In genomic region chr6:155400022-155400965, GRCh38 we compare ENCODE assay signal across 25 cellular contexts. TPM values are rescaled to one million over a fixed set of nuclear protein-coding genes. Genes with fewer than 3 reads are reported as not detected.
A peak's percentile ranks its signal among the peaks of the same experiment; 100 is the strongest.
DNase-seq lines count a peak whose midpoint lies in the region; ATAC-seq and TF ChIP-seq lines count a peak whose summit lies in the region.
"Had no signal": no experiment of that assay in that cellular context is flagged by ENCODE, and none has a peak within 500 bp of the region (broad histone marks: within the 10 kb centered on the region; RNA-seq: fewer than 3 reads in every experiment).

No MANE protein-coding gene starts in this region.

- no peak overlapping the region for H3K9ac ChIP-seq in adipocyte (ENCODE audit: low read length)

- CTCF ChIA-PET in HEK293 (lab: Yijun Ruan, JAX), result interaction anchor here (0.5 to 0.6 kb wide), 3 partner anchors 8 to 1232 kb away, joined by 3 read pairs; no protein-coding TSS in a partner anchor

- H3K4me3 Mint-ChIP-seq in activated T-cell treated with anti-CD3 and anti-CD28 coated beads, Interleukin-2, amount 50 U/mL, for 72 hours, result no peak overlapping the region
- H3K4me3 Mint-ChIP-seq: CD8-positive, alpha-beta T cell; naive B cell had no signal

- H3K9me3 Mint-ChIP-seq in activated T-cell treated with anti-CD3 and anti-CD28 coated beads, Interleukin-2, amount 50 U/mL, for 72 hours, result no peaks in the 10 kb centered on the region
- H3K9me3 Mint-ChIP-seq: CD8-positive, alpha-beta T cell; naive B cell had no signal

- H3K36me3 Mint-ChIP-seq in activated T-cell treated with anti-CD3 and anti-CD28 coated beads, Interleukin-2, amount 50 U/mL, for 72 hours (ENCODE audit: insufficient read depth in 2 of 2), result no peaks in the 10 kb centered on the region
- H3K36me3 Mint-ChIP-seq: CD8-positive, alpha-beta T cell; naive B cell had no signal

- H3K27ac Mint-ChIP-seq in activated T-cell treated with anti-CD3 and anti-CD28 coated beads, Interleukin-2, amount 50 U/mL, for 72 hours, result no peak overlapping the region
- H3K27ac Mint-ChIP-seq: CD8-positive, alpha-beta T cell had no signal

- peak overlapping the region; percentile 39 for H3K4me2 ChIP-seq in osteoblast (ENCODE audit: insufficient read depth, low read length)

- H3K4me3 ChIP-seq in HEK293 (ENCODE audit: low read depth, low read length), result no peak overlapping the region
- no peak overlapping the region for H3K4me3 ChIP-seq in adipocyte (ENCODE audit: low read length)
- no peak overlapping the region for H3K4me3 ChIP-seq in osteoblast (ENCODE audit: insufficient read depth, low read length)
- H3K4me3 ChIP-seq in left ventricle myocardium inferior, result no peak overlapping the region
- H3K4me3 ChIP-seq: ovary, sigmoid colon, upper lobe of left lung had no signal

- H3K9me3 ChIP-seq in HEK293 (ENCODE audit: control insufficient read depth, insufficient read depth, low read depth, low read length) (no peaks in the 10 kb centered on the region), adipocyte (ENCODE audit: control insufficient read depth, low read length) (no peaks in the 10 kb centered on the region), osteoblast (ENCODE audit: low read depth, low read length) (no peaks in the 10 kb centered on the region), left ventricle myocardium inferior (replicated peaks) (no peaks in the 10 kb centered on the region)
- H3K9me3 ChIP-seq: ovary, sigmoid colon, upper lobe of left lung had no signal

- intact Hi-C loops in left ventricle myocardium inferior (cut with micrococcal nuclease), result no loop called here

- DNase-seq in Ammon's horn (ENCODE audit: low spot score) (peak; percentile 50), adipocyte (ENCODE audit: low read depth) (peak; percentile 9), osteoblast (ENCODE audit: insufficient read length, low spot score, missing footprints) (no peak), left ventricle myocardium inferior (no peak), DMS114 treated with DMSO at 0.1 percent for 48 hours (lab: John Stamatoyannopoulos, UW; ENCODE audit: unreplicated experiment) (no peak)
- DNase-seq in activated T-cell treated with anti-CD3 and anti-CD28 coated beads, Interleukin-2, amount 50 U/mL, for 72 hours, result no peak
- DNase-seq: activated T-cell treated with anti-CD3 and anti-CD28 coated beads, Interleukin-2, amount 50 U/mL, for 1 hour; CD8-positive, alpha-beta T cell; cortex of kidney; DMS79; kidney glomerular epithelial cell; naive B cell; NCI-H1930; NCI-H2227 treated with DMSO at 0.1 percent for 48 hours; NCI-H774; OCI-M1; ovary; sigmoid colon; upper lobe of left lung had no signal

- no peaks in the 10 kb centered on the region for H3K79me2 ChIP-seq in osteoblast (ENCODE audit: insufficient read depth, low read length)

- peak overlapping the region; percentile 44 for H2AFZ ChIP-seq in osteoblast (ENCODE audit: low read length)

- H3K27me3 ChIP-seq in adipocyte (replicated peaks; ENCODE audit: control insufficient read depth, insufficient read depth, low read length) (no peaks in the 10 kb centered on the region), osteoblast (ENCODE audit: insufficient read depth, low read length) (no peaks in the 10 kb centered on the region), left ventricle myocardium inferior (ENCODE audit: low read depth) (no peaks in the 10 kb centered on the region)
- H3K27me3 ChIP-seq: ovary, sigmoid colon, upper lobe of left lung had no signal

- H4K20me1 ChIP-seq in osteoblast (ENCODE audit: insufficient read depth, low read length), result no peaks in the 10 kb centered on the region

- H3K36me3 ChIP-seq in HEK293 (ENCODE audit: control insufficient read depth in 2 of 2, insufficient read depth in 1 of 2, low read length in 2 of 2) (no peaks in the 10 kb centered on the region), adipocyte (ENCODE audit: control insufficient read depth, insufficient read depth, low read length, severe bottlenecking) (no peaks in the 10 kb centered on the region), osteoblast (ENCODE audit: insufficient read depth, low read length) (no peaks in the 10 kb centered on the region), left ventricle myocardium inferior (no peaks in the 10 kb centered on the region)
- H3K36me3 ChIP-seq: ovary, sigmoid colon, upper lobe of left lung had no signal

- H3K4me1 ChIP-seq in HEK293 (ENCODE audit: control insufficient read depth, insufficient read depth, low read length) (peaks cover 3% of the 10 kb centered on the region), adipocyte (ENCODE audit: control insufficient read depth, insufficient read depth, low read length) (no peaks in the 10 kb centered on the region), osteoblast (ENCODE audit: insufficient read depth, low read length) (peaks cover 13% of the 10 kb centered on the region), left ventricle myocardium inferior (no peaks in the 10 kb centered on the region)
- H3K4me1 ChIP-seq: sigmoid colon, upper lobe of left lung had no signal

- no peak for TF ChIP-seq CTCF in HEK293 (tag by site-specific recombination; IDR thresholded peaks at IDR 0.05)
- TF ChIP-seq CTCF in osteoblast (IDR thresholded peaks at IDR 0.05; ENCODE audit: extremely low read depth, low read depth, low read length), result no peak
- no peak for TF ChIP-seq CTCF in left ventricle myocardium inferior (IDR thresholded peaks at IDR 0.05; ENCODE audit: borderline replicate concordance)

- no peaks in the 10 kb centered on the region for H3K27me3 Mint-ChIP-seq in activated T-cell treated with anti-CD3 and anti-CD28 coated beads, Interleukin-2, amount 50 U/mL, for 72 hours (ENCODE audit: low read depth)
- H3K27me3 Mint-ChIP-seq: naive B cell had no signal

- POLR2A ChIA-PET in HEK293 (lab: Yijun Ruan, JAX), result no interaction called here

- no peak for ATAC-seq in activated T-cell treated with anti-CD3 and anti-CD28 coated beads, Interleukin-2, amount 50 U/mL, for 72 hours (replicated peaks in 1 of 2)
- ATAC-seq in HG03097 (IDR thresholded peaks at IDR 0.05; ENCODE audit: low FRiP score, unreplicated experiment), result no peak
- ATAC-seq: CD8-positive, alpha-beta T cell had no signal

- no peaks in the 10 kb centered on the region for H3K4me1 Mint-ChIP-seq in activated T-cell treated with anti-CD3 and anti-CD28 coated beads, Interleukin-2, amount 50 U/mL, for 72 hours (ENCODE audit: low read depth)

- H3K27ac ChIP-seq in HEK293 (ENCODE audit: extremely low read depth, low read depth, low read length), result no peak overlapping the region
- H3K27ac ChIP-seq in osteoblast (ENCODE audit: low read depth, low read length), result no peak overlapping the region
- no peak overlapping the region for H3K27ac ChIP-seq in left ventricle myocardium inferior (replicated peaks)
- H3K27ac ChIP-seq: ovary, sigmoid colon, upper lobe of left lung had no signal

TF ChIP-seq in HEK293, 187 proteins besides CTCF, POLR2A, EP300 and RAD21 (continues in another document):
- TF ChIP-seq ZNF350 (tag by site-specific recombination; IDR thresholded peaks at IDR 0.05) (no peak), ZBTB17 (tag by site-specific recombination; IDR thresholded peaks at IDR 0.05) (peak; percentile 54; the same call in 1 of the 2 replicates), ZNF48 (tag by site-specific recombination; IDR thresholded peaks at IDR 0.05) (no peak), ZBTB20 (tag by site-specific recombination; IDR thresholded peaks at IDR 0.05) (no peak), FEZF1 (tag by site-specific recombination; IDR thresholded peaks at IDR 0.05) (peak; percentile 83), SCRT1 (tag by site-specific recombination; IDR thresholded peaks at IDR 0.05; ENCODE audit: borderline replicate concordance) (0 out of 2 replicates have a peak, but pooled peaks have one; percentile 21), OSR2 (tag by site-specific recombination; IDR thresholded peaks at IDR 0.05) (peak; percentile 53), EGR2 (tag by site-specific recombination; IDR thresholded peaks at IDR 0.05; ENCODE audit: low read depth) (peak; percentile 25; the same call in 1 of the 2 replicates), PRDM6 (tag by site-specific recombination; IDR thresholded peaks at IDR 0.05) (0 out of 2 replicates have a peak, but pooled peaks have one; percentile 10), ZIC2 (tag by site-specific recombination; IDR thresholded peaks at IDR 0.05) (peak; percentile 49), TRIM28 (IDR thresholded peaks at IDR 0.05; ENCODE audit: borderline replicate concordance, low read length) (peak; percentile 76), ZNF223 (tag by site-specific recombination; IDR thresholded peaks at IDR 0.05) (no peak), ZNF707 (tag by site-specific recombination; IDR thresholded peaks at IDR 0.05) (no peak), ZFHX2 (tag by site-specific recombination; conservative IDR thresholded peaks at IDR 0.05) (peak; percentile 61), ZBTB48 (tag by site-specific recombination; IDR thresholded peaks at IDR 0.05) (peak; percentile 84), ZBTB8A (tag by site-specific recombination; IDR thresholded peaks at IDR 0.05) (peak; percentile 17; the same call in 1 of the 2 replicates), SP7 (tag by site-specific recombination; IDR thresholded peaks at IDR 0.05) (0 out of 2 replicates have a peak, but pooled peaks have one; percentile 14), ZNF10 (tag by site-specific recombination; IDR thresholded peaks at IDR 0.05) (no peak), ZFP37 (tag by site-specific recombination; IDR thresholded peaks at IDR 0.05) (peak; percentile 57; the same call in 1 of the 2 replicates)

RNA-seq across cellular contexts. Expression of gene NOX3, which starts 55.3 kb away (rescaled TPM):
- not detected in 2 replicates for total RNA-seq in osteoblast
- not detected for total RNA-seq in activated T-cell treated with anti-CD3 and anti-CD28 coated beads, Interleukin-2, amount 50 U/mL, for 72 hours
- not detected for total RNA-seq in left ventricle myocardium inferior
- total RNA-seq: bronchial epithelial cell; CD8-positive, alpha-beta T cell; fibroblast of lung; glomerular endothelial cell; HT1080; ovary; sigmoid colon; upper lobe of left lung had no signal

Comparison
In these comparisons a context has a peak if more than half of its experiments do, and no peak if none do; other contexts are left out.
1. DNase-seq: peak in Ammon's horn (single experiment) and adipocyte (single experiment); none in osteoblast (single experiment), activated T-cell treated with anti-CD3 and anti-CD28 coated beads, Interleukin-2, amount 50 U/mL, for 72 hours (0 of 2), left ventricle myocardium inferior (single experiment) and DMS114 treated with DMSO at 0.1 percent for 48 hours (single experiment).